In the genomic region with DNA sequence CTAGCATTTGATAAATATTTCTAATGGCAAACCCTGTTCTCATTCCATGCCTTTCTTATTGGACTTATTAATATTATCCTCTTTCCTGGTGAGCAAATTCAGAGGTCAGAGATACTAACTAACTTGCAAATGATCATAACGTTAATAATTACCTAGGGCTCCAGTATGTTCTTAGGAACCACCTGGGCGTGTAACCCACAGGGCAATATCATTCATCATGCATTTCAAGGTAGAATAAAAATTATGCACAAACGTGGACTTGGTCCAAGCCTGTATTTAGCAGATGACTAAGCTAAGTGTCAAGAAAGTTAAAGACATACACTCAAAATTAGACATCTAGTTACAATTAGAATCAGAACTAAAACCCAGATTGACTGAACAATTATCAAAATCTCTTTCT, we compare ENCODE assay signal across 34 cellular contexts.
DNase-seq lines count a peak whose midpoint lies in the region; ATAC-seq, FAIRE-seq and TF ChIP-seq lines count a peak whose summit lies in the region.
"Had no signal": no experiment of that assay in that cellular context is flagged by ENCODE, and none has a peak within 500 bp of the region (broad histone marks: within the 10 kb centered on the region; RNA-seq: fewer than 3 reads in every experiment).

No MANE protein-coding gene starts in this region.

- no peaks in the 10 kb centered on the region for H3K9me3 ChIP-seq in RWPE2 (ENCODE audit: severe bottlenecking)
- H3K9me3 ChIP-seq in hepatocyte (ENCODE audit: low read depth): peaks cover under 1% of the 10 kb centered on the region
- H3K9me3 ChIP-seq in small intestine (ENCODE audit: control insufficient read depth, low read depth): no peaks in the 10 kb centered on the region
- H3K9me3 ChIP-seq in neural progenitor cell (ENCODE audit: low read depth): peaks cover 8% of the 10 kb centered on the region
- H3K9me3 ChIP-seq: adrenal gland, gastrocnemius medialis, right lobe of liver, thyroid gland had no signal

- H3K27ac ChIP-seq in RWPE2 (ENCODE audit: poor library complexity, severe bottlenecking) (peak overlapping the region; percentile 26), hepatocyte (no peak overlapping the region), small intestine (ENCODE audit: low read depth in 1 of 2, low read length in 1 of 2) (no peak overlapping the region), neural progenitor cell (no peak overlapping the region)
- H3K27ac ChIP-seq: adrenal gland; BLaER1 treated with 17β-estradiol and CSF1 and Interleukin-3, amounts not matched to agents 10 nM and 100 nM; gastrocnemius medialis; GM23248; left ventricle myocardium inferior; right lobe of liver; thyroid gland had no signal

- H3K79me2 ChIP-seq in hepatocyte (no peaks in the 10 kb centered on the region), neural progenitor cell (ENCODE audit: low read depth) (no peaks in the 10 kb centered on the region)

- H3K36me3 ChIP-seq in RWPE2 (ENCODE audit: low read depth): no peaks in the 10 kb centered on the region
- no peaks in the 10 kb centered on the region for H3K36me3 ChIP-seq in hepatocyte (replicated peaks; ENCODE audit: insufficient read depth, low read depth)
- H3K36me3 ChIP-seq in small intestine (ENCODE audit: control insufficient read depth in 2 of 2, insufficient read depth in 2 of 2, low read length in 2 of 2): no peaks in the 10 kb centered on the region
- peaks cover 4% of the 10 kb centered on the region for H3K36me3 ChIP-seq in neural progenitor cell
- H3K36me3 ChIP-seq: adrenal gland; BLaER1 treated with 17β-estradiol and CSF1 and Interleukin-3, amounts not matched to agents 10 nM and 100 nM; gastrocnemius medialis; left ventricle myocardium inferior; MG63; right lobe of liver; thyroid gland had no signal

- no peaks in the 10 kb centered on the region for H3F3A ChIP-seq in neural progenitor cell (ENCODE audit: low read depth)

- peak; percentile 58 for DNase-seq in HPDE6-E6E7 (ENCODE audit: extremely low spot score)
- no peak for DNase-seq in RWPE2 (ENCODE audit: low spot score)
- peak; percentile 32 for DNase-seq in hepatocyte (ENCODE audit: low spot score)
- peak; percentile 95 for DNase-seq in small intestine
- DNase-seq in neural progenitor cell (ENCODE audit: low spot score): no peak
- DNase-seq in KBM-7: no peak
- no peak for DNase-seq in Kasumi-1 (lab: John Stamatoyannopoulos, UW)
- DNase-seq: activated CD4-positive, alpha-beta T cell treated with anti-CD3 and anti-CD28 coated beads, Interleukin-2, amount 50 U/mL, for 48 hours; activated CD4-positive, CD25-positive, alpha-beta regulatory T cell treated with anti-CD3 and anti-CD28 coated beads, Interleukin-2, amount 50 U/mL, for 72 hours; activated naive CD4-positive, alpha-beta T cell treated with Interleukin-2 at 50 U/mL for 16 hours; activated T-cell treated with anti-CD3 and anti-CD28 coated beads, Interleukin-2, amount 50 U/mL, for 72 hours; adrenal gland; cerebellar nuclear complex; COR-L47; dermis blood vessel endothelial cell; DND-41; endodermal cell; gastrocnemius medialis; GF-D8; GM23248; hypothalamus; left ventricle myocardium inferior; mesendoderm; MG63; NCI-H1105 treated with DMSO at 0.1 percent for 48 hours; NCI-H2029; NCI-H524; NK-92 treated with Interleukin-12 subunit alpha and Interleukin-12 subunit beta, amount 100 ng/mL, for 24 hours; posterior cingulate gyrus; right lobe of liver; SHP77 treated with DMSO at 0.1 percent for 48 hours; thyroid gland had no signal

- in situ Hi-C loops in KBM-7 (cut with MboI; ENCODE audit: low pct_unique_long_range_greater_than_20kb, low sequenced_read_pairs): no loop called here

- H3K9me3 Mint-ChIP-seq in neural progenitor cell: peaks cover 4% of the 10 kb centered on the region

- H3K27ac Mint-ChIP-seq in neural progenitor cell: no peak overlapping the region
- H3K27ac Mint-ChIP-seq: activated T-cell treated with anti-CD3 and anti-CD28 coated beads, Interleukin-2, amount 50 U/mL, for 72 hours; endodermal cell had no signal

- H3K4me1 ChIP-seq in RWPE2 (ENCODE audit: insufficient read depth, poor library complexity, severe bottlenecking) (peaks cover 22% of the 10 kb centered on the region), hepatocyte (ENCODE audit: insufficient read depth) (peaks cover 14% of the 10 kb centered on the region), small intestine (ENCODE audit: control insufficient read depth in 2 of 2, insufficient read depth in 1 of 2, low read depth in 1 of 2, low read length in 1 of 2) (no peaks in the 10 kb centered on the region), neural progenitor cell (no peaks in the 10 kb centered on the region)
- H3K4me1 ChIP-seq: adrenal gland; BLaER1 treated with 17β-estradiol and CSF1 and Interleukin-3, amounts not matched to agents 10 nM and 100 nM; gastrocnemius medialis; left ventricle myocardium inferior; right lobe of liver; thyroid gland had no signal

- no peaks in the 10 kb centered on the region for H3K27me3 ChIP-seq in RWPE2 (ENCODE audit: insufficient read depth, poor library complexity, severe bottlenecking)
- H3K27me3 ChIP-seq in hepatocyte: no peaks in the 10 kb centered on the region
- no peaks in the 10 kb centered on the region for H3K27me3 ChIP-seq in small intestine (ENCODE audit: control insufficient read depth in 2 of 2, insufficient read depth in 2 of 2, low read length in 2 of 2)
- no peaks in the 10 kb centered on the region for H3K27me3 ChIP-seq in neural progenitor cell
- H3K27me3 ChIP-seq: adrenal gland; BLaER1 treated with 17β-estradiol and CSF1 and Interleukin-3, amounts not matched to agents 10 nM and 100 nM; gastrocnemius medialis; MG63; right lobe of liver; thyroid gland had no signal

- peak; percentile 92 for FAIRE-seq in small intestine (lab: Jason Lieb, UNC)
- FAIRE-seq: HTR-8/SVneo had no signal

- H3K4me2 ChIP-seq in hepatocyte (no peak overlapping the region), neural progenitor cell (no peak overlapping the region)
- H3K4me2 ChIP-seq: BLaER1 treated with 17β-estradiol and CSF1 and Interleukin-3, amounts not matched to agents 10 nM and 100 nM had no signal

- H3K36me3 Mint-ChIP-seq in neural progenitor cell: no peaks in the 10 kb centered on the region

- H2AFZ ChIP-seq in hepatocyte (no peak overlapping the region), neural progenitor cell (replicated peaks) (no peak overlapping the region)
- H2AFZ ChIP-seq: GM23248 had no signal

- no peaks in the 10 kb centered on the region for H3K4me1 Mint-ChIP-seq in neural progenitor cell

- no peaks in the 10 kb centered on the region for H3K9me2 ChIP-seq in hepatocyte (replicated peaks; ENCODE audit: insufficient read depth)

- peak; percentile 54 for ATAC-seq in RWPE2 (ENCODE audit: low read depth)
- ATAC-seq: activated T-cell treated with anti-CD3 and anti-CD28 coated beads, Interleukin-2, amount 50 U/mL, for 72 hours; gastrocnemius medialis; right lobe of liver had no signal

- no peak for TF ChIP-seq CTCF in RWPE2 (IDR thresholded peaks at IDR 0.05; ENCODE audit: poor library complexity, severe bottlenecking)
- no peak for TF ChIP-seq CTCF in hepatocyte (IDR thresholded peaks at IDR 0.05; ENCODE audit: poor library complexity)
- no peak for TF ChIP-seq CTCF in neural progenitor cell (IDR thresholded peaks at IDR 0.05)

- H3K27me3 Mint-ChIP-seq in neural progenitor cell (ENCODE audit: insufficient read depth, low read depth): no peaks in the 10 kb centered on the region

- H4K20me1 ChIP-seq in hepatocyte (ENCODE audit: insufficient read depth, poor library complexity, severe bottlenecking): no peaks in the 10 kb centered on the region
- no peaks in the 10 kb centered on the region for H4K20me1 ChIP-seq in neural progenitor cell (ENCODE audit: low read depth)
- H4K20me1 ChIP-seq: BLaER1 treated with 17β-estradiol and CSF1 and Interleukin-3, amounts not matched to agents 10 nM and 100 nM had no signal

- H3K4me3 ChIP-seq in RWPE2 (ENCODE audit: severe bottlenecking) (no peak overlapping the region), hepatocyte (no peak overlapping the region), small intestine (ENCODE audit: low read depth in 1 of 2, low read length in 2 of 2) (no peak overlapping the region), neural progenitor cell (no peak overlapping the region)
- H3K4me3 ChIP-seq: adrenal gland; BLaER1 treated with 17β-estradiol and CSF1 and Interleukin-3, amounts not matched to agents 10 nM and 100 nM; gastrocnemius medialis; GM23248; left ventricle myocardium inferior; MG63; right lobe of liver; thyroid gland had no signal

- WGBS in hepatocyte (ENCODE audit: low lambda C conversion rate, missing lambda C conversion rate): 73% methylated on average over 3 of the region's 3 CpGs
- 9 to 58% (median 27%) methylated on average over 3 of the region's 3 CpGs for whole genome bisulfite sequencing in small intestine, 3 donors

- H3K4me3 Mint-ChIP-seq in neural progenitor cell: no peak overlapping the region
- H3K4me3 Mint-ChIP-seq: activated T-cell treated with anti-CD3 and anti-CD28 coated beads, Interleukin-2, amount 50 U/mL, for 72 hours; endodermal cell had no signal

- H3K9ac ChIP-seq in neural progenitor cell: no peak overlapping the region
- H3K9ac ChIP-seq: BLaER1 treated with 17β-estradiol and CSF1 and Interleukin-3, amounts not matched to agents 10 nM and 100 nM; GM23248 had no signal

Comparison
In these comparisons a context has a peak if more than half of its experiments do, and no peak if none do; other contexts are left out.
1. DNase-seq: peak in HPDE6-E6E7 (single experiment), hepatocyte (single experiment) and small intestine (single experiment); none in RWPE2 (single experiment), neural progenitor cell (single experiment), KBM-7 (single experiment) and Kasumi-1 (0 of 2).